Comparison of ENCODE assay signal across 8 cellular contexts in genomic region chr9:134443169-134444039, GRCh38.
DNase-seq lines count a peak whose midpoint lies in the region; ATAC-seq and TF ChIP-seq lines count a peak whose summit lies in the region.

No MANE protein-coding gene starts in this region.

- peak overlapping the region in 10 of 11 experiments; percentile 21 to 61 (median 46); a peak in 17 of 22 replicates for H3K9ac ChIP-seq in BLaER1 treated with 17β-estradiol and CSF1 and Interleukin-3, amounts not matched to agents 10 nM and 100 nM
- no peak overlapping the region for H3K9ac ChIP-seq in PC-3 (ENCODE audit: low read length)

- no peaks in the 10 kb centered on the region for H3K36me3 Mint-ChIP-seq in naive B cell

- H2AFZ ChIP-seq in PC-3 (ENCODE audit: low read length): no peak overlapping the region

- H3K27ac Mint-ChIP-seq in naive B cell: peak overlapping the region in 4 of 6 donors; percentile 33 to 84 (median 72)

- peak overlapping the region in 2 of 8 donors; percentile 21 to 25 for H3K4me3 Mint-ChIP-seq in naive B cell

- peak; percentile 58 for ATAC-seq in GM19324 (IDR thresholded peaks at IDR 0.05; ENCODE audit: low FRiP score, unreplicated experiment)
- ATAC-seq in PC-3: peak; percentile 99
- peak; percentile 96 for ATAC-seq in naive B cell (ENCODE audit: low read depth in 2 of 2)

- DNase-seq in HUDEP-2 (lab: John Stamatoyannopoulos, UW; ENCODE audit: unreplicated experiment in 76 of 76): peak in 74 of 76 experiments; percentile 12 to 86 (median 64)
- DNase-seq in PC-3: peak; percentile 90
- DNase-seq in activated T-cell treated with anti-CD3 and anti-CD28 coated beads for 48 hours (ENCODE audit: low read depth): peak; percentile 83
- peak; percentile 50 for DNase-seq in epithelial cell of proximal tubule (ENCODE audit: low read depth)
- peak; percentile 78 for DNase-seq in naive B cell
- DNase-seq in stimulated activated CD8-positive, alpha-beta memory T cell treated with anti-CD3 and anti-CD28 coated beads, Interleukin-7, amount 100 ng/mL, for 1 hour (ENCODE audit: low read depth in 2 of 2): peak; percentile 69 to 74

- H3K9me3 Mint-ChIP-seq in naive B cell: peaks cover 0 to 2% (median 0%) of the 10 kb centered on the region in 7 donors

- H3K9me3 ChIP-seq in BLaER1 treated with 17β-estradiol and CSF1 and Interleukin-3, amounts not matched to agents 10 nM and 100 nM (replicated peaks in 1 of 11): peaks cover 6 to 22% (median 14%) of the 10 kb centered on the region in 11 experiments
- no peaks in the 10 kb centered on the region for H3K9me3 ChIP-seq in PC-3 (ENCODE audit: low read length)

- CTCF ChIA-PET in PC-3 (lab: Charles Lee): interaction anchor here (0.6 to 1.2 kb wide), 9 partner anchors 66 to 665 kb away, joined by 3 to 12 read pairs (median 3); partner anchors contain the start of gene WDR5

- BruUV-seq in PC-3 (replicated peaks; lab: Mats Ljungman, UMichigan): no TSS peak

- H3K4me1 ChIP-seq in BLaER1 treated with 17β-estradiol and CSF1 and Interleukin-3, amounts not matched to agents 10 nM and 100 nM: peaks cover 50 to 63% (median 57%) of the 10 kb centered on the region in 10 experiments
- H3K4me1 ChIP-seq in PC-3 (ENCODE audit: insufficient read depth, low read length): peaks cover 5% of the 10 kb centered on the region; the same call in 1 of the 2 replicates

- POLR2A ChIA-PET in PC-3 (lab: Charles Lee; ENCODE audit: unreplicated experiment): interaction anchor here (1.2 kb wide), 1 partner anchor 65 kb away, joined by 3 read pairs; no protein-coding TSS in a partner anchor

- peak overlapping the region; percentile 19 to 76 (median 53); a peak in 18 of 22 replicates for H3K27ac ChIP-seq in BLaER1 treated with 17β-estradiol and CSF1 and Interleukin-3, amounts not matched to agents 10 nM and 100 nM
- no peak overlapping the region for H3K27ac ChIP-seq in PC-3 (ENCODE audit: low read length)

- no peaks in the 10 kb centered on the region for H3F3A ChIP-seq in PC-3 (ENCODE audit: low read length, unreplicated experiment)

- H3K9me2 ChIP-seq in PC-3 (replicated peaks; ENCODE audit: low read length): no peaks in the 10 kb centered on the region

- peaks cover 5 to 48% (median 40%) of the 10 kb centered on the region in 11 experiments; a peak in 21 of 22 replicates for H4K20me1 ChIP-seq in BLaER1 treated with 17β-estradiol and CSF1 and Interleukin-3, amounts not matched to agents 10 nM and 100 nM
- H4K20me1 ChIP-seq in PC-3 (ENCODE audit: low read length): no peaks in the 10 kb centered on the region

- peak overlapping the region; percentile 73 to 94 (median 89) for H3K4me2 ChIP-seq in BLaER1 treated with 17β-estradiol and CSF1 and Interleukin-3, amounts not matched to agents 10 nM and 100 nM
- H3K4me2 ChIP-seq in PC-3 (ENCODE audit: low read length): peak overlapping the region; percentile 41; the same call in 1 of the 2 replicates

- H3K4me1 Mint-ChIP-seq in naive B cell: peaks cover 19 to 29% (median 19%) of the 10 kb centered on the region in 3 donors

- intact Hi-C loops in PC-3 (cut with micrococcal nuclease): loop anchor here (1.0 to 2.0 kb wide), 2 partner anchors 65 to 273 kb away; no protein-coding TSS in a partner anchor

- peaks cover 15 to 26% (median 23%) of the 10 kb centered on the region in 3 donors for H3K27me3 Mint-ChIP-seq in naive B cell

- TF ChIP-seq CTCF in PC-3 (conservative IDR thresholded peaks at IDR 0.05; ENCODE audit: low read depth, low read length) (peak; percentile 87), epithelial cell of proximal tubule (conservative IDR thresholded peaks at IDR 0.05; ENCODE audit: low read depth, low read length) (peak; percentile 95)

- no peaks in the 10 kb centered on the region for H3K79me2 ChIP-seq in PC-3 (ENCODE audit: low read length)

- H3K27me3 ChIP-seq in BLaER1 treated with 17β-estradiol and CSF1 and Interleukin-3, amounts not matched to agents 10 nM and 100 nM: peaks cover 0 to 10% (median 0%) of the 10 kb centered on the region in 11 experiments; a peak in 3 of 22 replicates
- H3K27me3 ChIP-seq in PC-3 (ENCODE audit: low read length): no peaks in the 10 kb centered on the region

- H3K36me3 ChIP-seq in BLaER1 treated with 17β-estradiol and CSF1 and Interleukin-3, amounts not matched to agents 10 nM and 100 nM: peaks cover 0 to 9% (median 0%) of the 10 kb centered on the region in 11 experiments; a peak in 3 of 22 replicates
- no peaks in the 10 kb centered on the region for H3K36me3 ChIP-seq in PC-3 (ENCODE audit: low read depth, low read length)

- H3K4me3 ChIP-seq in BLaER1 treated with 17β-estradiol and CSF1 and Interleukin-3, amounts not matched to agents 10 nM and 100 nM: peak overlapping the region in 1 of 10 experiments; percentile 19; a peak in 2 of 20 replicates
- H3K4me3 ChIP-seq in PC-3 (ENCODE audit: low read length): no peak overlapping the region
- no peak overlapping the region for H3K4me3 ChIP-seq in epithelial cell of proximal tubule (ENCODE audit: low read depth, low read length)
